Comparison of ENCODE assay signal across 1 cellular context in genomic region chr2:163247151-163247872, GRCh38.
TF ChIP-seq lines count a peak whose summit lies in the region.

No MANE protein-coding gene starts in this region.

TF ChIP-seq in WTC11, 78 proteins besides CTCF, POLR2A, EP300 and RAD21:
- TF ChIP-seq FOXP4 (CRISPR knock-in tag; IDR thresholded peaks at IDR 0.05) (no peak), CBFB (CRISPR knock-in tag; IDR thresholded peaks at IDR 0.05; ENCODE audit: low read depth) (no peak)
